8 cellular contexts compared by ENCODE assay signal in genomic region chr12:118372541-118373495, GRCh38. TPM values are rescaled to one million over a fixed set of nuclear protein-coding genes. Genes with fewer than 3 reads are reported as not detected.
DNase-seq lines count a peak whose midpoint lies in the region; ATAC-seq and TF ChIP-seq lines count a peak whose summit lies in the region.

TSS of gene TAOK3 (minus strand) at chr12:118372907. CDS start at chr12:118255567, 117,340 bp downstream.

- no peaks in the 10 kb centered on the region for H3K9me2 ChIP-seq in SU-DHL-6 (replicated peaks; ENCODE audit: insufficient read depth, low read length)

- peak within 1 kb of the TSS; percentile 98 for H2AFZ ChIP-seq in SU-DHL-6 (ENCODE audit: low read depth, low read length, severe bottlenecking)

- peaks cover 29% of the 10 kb centered on the region for H3F3A ChIP-seq in SU-DHL-6 (ENCODE audit: insufficient read depth)

- DNase-seq in NCI-H128 (lab: John Stamatoyannopoulos, UW; ENCODE audit: unreplicated experiment) (peak; percentile 92), head of caudate nucleus (peak; percentile 93 to 100 (median 99)), ovary (peak; percentile 97 to 99 (median 98)), thyroid gland (peak; percentile 99)
- DNase-seq in activated naive CD8-positive, alpha-beta T cell treated with anti-CD3 and anti-CD28 coated beads, Interleukin-2, amount 10 ng/mL, durations not matched to agents 7 days and 5 days: peak; percentile 94

- no peaks in the 10 kb centered on the region for H3K27me3 ChIP-seq in SU-DHL-6 (ENCODE audit: low read length)
- H3K27me3 ChIP-seq in ovary: no peaks in the 10 kb centered on the region
- H3K27me3 ChIP-seq in thyroid gland: no peaks in the 10 kb centered on the region

- peak within 1 kb of the TSS; percentile 91 for H3K27ac Mint-ChIP-seq in activated naive CD8-positive, alpha-beta T cell treated with anti-CD3 and anti-CD28 coated beads, Interleukin-2, amount 10 ng/mL, durations not matched to agents 7 days and 5 days

- TF ChIP-seq POLR2A in GM10847 (IDR thresholded peaks at IDR 0.05; ENCODE audit: extremely low read depth, insufficient read length): peak; percentile 89
- peak; percentile 60 for TF ChIP-seq POLR2A in ovary (IDR thresholded peaks at IDR 0.05)
- TF ChIP-seq POLR2A in thyroid gland (IDR thresholded peaks at IDR 0.05): peak; percentile 60 to 88

- H3K9ac ChIP-seq in SU-DHL-6 (ENCODE audit: low read length): peak within 1 kb of the TSS; percentile 67

- peaks cover 3% of the 10 kb centered on the region; the same call in 1 of the 2 replicates for H4K20me1 ChIP-seq in SU-DHL-6 (ENCODE audit: low read depth, low read length)

- peak within 1 kb of the TSS; percentile 96 for H3K4me3 Mint-ChIP-seq in activated naive CD8-positive, alpha-beta T cell treated with anti-CD3 and anti-CD28 coated beads, Interleukin-2, amount 10 ng/mL, durations not matched to agents 7 days and 5 days

- H3K4me1 ChIP-seq in ovary (ENCODE audit: insufficient read depth) (peaks cover 6% of the 10 kb centered on the region), thyroid gland (peaks cover 22 to 33% of the 10 kb centered on the region in 2 donors)

- no peaks in the 10 kb centered on the region for H3K9me3 ChIP-seq in SU-DHL-6 (ENCODE audit: insufficient read depth, low read length)
- no peaks in the 10 kb centered on the region for H3K9me3 ChIP-seq in ovary
- H3K9me3 ChIP-seq in thyroid gland: no peaks in the 10 kb centered on the region

- POLR2A ChIA-PET in activated naive CD8-positive, alpha-beta T cell treated with anti-CD3 and anti-CD28 coated beads, Interleukin-2, amount 10 ng/mL, durations not matched to agents 7 days and 5 days (lab: Charles Lee): interaction anchor here (0.7 to 2.3 kb wide), 3 partner anchors 14 to 311 kb away, joined by 4 to 22 read pairs (median 14); partner anchors contain the start of gene WSB2

- peak within 1 kb of the TSS; percentile 86 for H3K4me2 ChIP-seq in SU-DHL-6 (ENCODE audit: low read depth, low read length, poor library complexity, severe bottlenecking)

- intact Hi-C loops in head of caudate nucleus (cut with DNase I) (loop anchor here (2.0 to 5.0 kb wide), 2 partner anchors 71 to 184 kb away; no protein-coding TSS in a partner anchor), ovary (cut with DNase I) (loop anchor here in 1 of 4 donors (5.0 kb wide), 2 partner anchors 186 to 251 kb away; no protein-coding TSS in a partner anchor), thyroid gland (cut with DNase I) (no loop called here)

- no peak for TF ChIP-seq EP300 in ovary (IDR thresholded peaks at IDR 0.05)

- peaks cover 13% of the 10 kb centered on the region for H3K27me3 Mint-ChIP-seq in activated naive CD8-positive, alpha-beta T cell treated with anti-CD3 and anti-CD28 coated beads, Interleukin-2, amount 10 ng/mL, durations not matched to agents 7 days and 5 days

- TF ChIP-seq CTCF in SU-DHL-6 (IDR thresholded peaks at IDR 0.05; ENCODE audit: insufficient read depth, low read length, poor library complexity, severe bottlenecking) (no peak), ovary (IDR thresholded peaks at IDR 0.05) (no peak), thyroid gland (IDR thresholded peaks at IDR 0.05) (no peak)

- peak; percentile 80 for ATAC-seq in HG02678 (IDR thresholded peaks at IDR 0.05; ENCODE audit: unreplicated experiment)
- ATAC-seq in activated naive CD8-positive, alpha-beta T cell treated with anti-CD3 and anti-CD28 coated beads, Interleukin-2, amount 10 ng/mL, durations not matched to agents 7 days and 5 days (ENCODE audit: low read depth): peak; percentile 84

- peaks cover 3% of the 10 kb centered on the region for H3K36me3 Mint-ChIP-seq in activated naive CD8-positive, alpha-beta T cell treated with anti-CD3 and anti-CD28 coated beads, Interleukin-2, amount 10 ng/mL, durations not matched to agents 7 days and 5 days

- no peaks in the 10 kb centered on the region for H3K9me3 Mint-ChIP-seq in activated naive CD8-positive, alpha-beta T cell treated with anti-CD3 and anti-CD28 coated beads, Interleukin-2, amount 10 ng/mL, durations not matched to agents 7 days and 5 days

- peaks cover 32% of the 10 kb centered on the region for H3K4me1 Mint-ChIP-seq in activated naive CD8-positive, alpha-beta T cell treated with anti-CD3 and anti-CD28 coated beads, Interleukin-2, amount 10 ng/mL, durations not matched to agents 7 days and 5 days

- H3K27ac ChIP-seq in SU-DHL-6 (ENCODE audit: low read depth, low read length): peak within 1 kb of the TSS; percentile 46; the same call in 1 of the 2 replicates
- H3K27ac ChIP-seq in ovary: peak within 1 kb of the TSS in 1 of 2 donors; percentile 68
- H3K27ac ChIP-seq in thyroid gland: peak within 1 kb of the TSS; percentile 69 to 83 (median 78)

- 0 to 1% (median 0%) methylated on average over 39 to 75 of the region's 75 CpGs for WGBS in ovary, 3 donors
- 1% methylated on average over 31 to 46 of the region's 75 CpGs for WGBS in thyroid gland, 2 donors

- peaks cover 36% of the 10 kb centered on the region for H3K79me2 ChIP-seq in SU-DHL-6 (ENCODE audit: insufficient read depth, low read length)

- H3K4me3 ChIP-seq in SU-DHL-6 (ENCODE audit: insufficient read depth, low read length, poor library complexity, severe bottlenecking) (peak within 1 kb of the TSS; percentile 98), ovary (peak within 1 kb of the TSS; percentile 96), thyroid gland (replicated peaks in 1 of 3) (peak within 1 kb of the TSS; percentile 80 to 88 (median 84))

- H3K36me3 ChIP-seq in SU-DHL-6 (ENCODE audit: low read length): no peaks in the 10 kb centered on the region
- H3K36me3 ChIP-seq in ovary: no peaks in the 10 kb centered on the region
- H3K36me3 ChIP-seq in thyroid gland: no peaks in the 10 kb centered on the region

RNA-seq across cellular contexts. Expression of gene TAOK3, which starts in this region (rescaled TPM):
- 10 to 100 TPM; 60.2 to 63.4 TPM for total RNA-seq in activated naive CD8-positive, alpha-beta T cell treated with anti-CD3 and anti-CD28 coated beads, Interleukin-2, amount 10 ng/mL, durations not matched to agents 7 days and 5 days
- total RNA-seq in ovary: 10 to 100 TPM; 12.6 to 26.6 (median 23.0) TPM
- 10 to 100 TPM; 13.7 to 31.0 TPM for polyA plus RNA-seq in ovary
- 10 to 100 TPM; 38.4 to 65.3 (median 50.2) TPM for total RNA-seq in thyroid gland
